26 cellular contexts compared by ENCODE assay signal in the genomic region with DNA sequence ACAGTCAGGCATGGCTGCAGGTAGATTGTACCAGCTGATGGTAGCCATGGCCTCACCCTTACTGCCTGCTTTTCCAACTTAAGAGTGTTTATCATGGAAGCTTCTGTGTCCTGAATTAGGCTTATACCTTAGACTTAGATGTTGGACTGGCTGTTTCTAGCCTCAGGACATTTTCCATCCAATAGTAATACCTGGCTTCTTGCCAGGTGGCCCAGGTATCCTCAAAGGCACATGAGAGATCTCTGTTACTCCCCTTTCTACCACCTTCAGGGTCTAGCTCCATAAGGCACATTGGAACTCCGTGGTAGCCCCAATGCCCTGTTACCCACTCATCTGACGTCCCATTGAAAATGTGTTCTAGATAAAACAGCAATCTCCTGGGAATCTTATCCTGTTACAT.
"Had no signal": no experiment of that assay in that cellular context is flagged by ENCODE, and none has a peak within 500 bp of the region (broad histone marks: within the 10 kb centered on the region; RNA-seq: fewer than 3 reads in every experiment).

No MANE protein-coding gene starts in this region.

- H3K4me3 ChIP-seq: dorsolateral prefrontal cortex, gastroesophageal sphincter, heart left ventricle, hepatocyte, left lung, prostate gland, right atrium auricular region, sigmoid colon, testis, tibial artery had no signal

- H3K27me3 ChIP-seq: dorsolateral prefrontal cortex, foreskin keratinocyte, gastroesophageal sphincter, heart left ventricle, hepatocyte, left lung, right atrium auricular region, sigmoid colon, testis, tibial artery had no signal

- H3K4me1 ChIP-seq: prostate gland had no signal

- H3K27ac Mint-ChIP-seq: naive thymus-derived CD4-positive, alpha-beta T cell; nephron; stimulated activated memory B cell treated with anti-CD40 and anti-IgM and Interleukin-4, amounts not matched to agents 10 μg/mL and 1 μg/mL and 100 μg/mL, for 72 hours; type B pancreatic cell had no signal

- H2AFZ ChIP-seq: hepatocyte had no signal

- H3K36me3 ChIP-seq: gastroesophageal sphincter, heart left ventricle, left lung, prostate gland, right atrium auricular region, sigmoid colon, tibial artery had no signal

- H3K36me3 Mint-ChIP-seq: naive thymus-derived CD4-positive, alpha-beta T cell; stimulated activated memory B cell treated with anti-CD40 and anti-IgM and Interleukin-4, amounts not matched to agents 10 μg/mL and 1 μg/mL and 100 μg/mL, for 72 hours; type B pancreatic cell had no signal

- FAIRE-seq: colon had no signal

- H3K4me1 Mint-ChIP-seq: naive thymus-derived CD4-positive, alpha-beta T cell; stimulated activated memory B cell treated with anti-CD40 and anti-IgM and Interleukin-4, amounts not matched to agents 10 μg/mL and 1 μg/mL and 100 μg/mL, for 72 hours had no signal

- H3K27ac ChIP-seq: dorsolateral prefrontal cortex, epithelial cell of prostate, foreskin keratinocyte, gastroesophageal sphincter, heart left ventricle, hepatocyte, left lung, prostate gland, right atrium auricular region, sigmoid colon, testis, tibial artery had no signal

- DNase-seq: dorsolateral prefrontal cortex; effector CD4-positive, alpha-beta T cell; foreskin keratinocyte; heart left ventricle; left cardiac atrium; left lung; mesendoderm; midbrain; naive thymus-derived CD4-positive, alpha-beta T cell; nucleus accumbens; sigmoid colon; stimulated activated CD4-positive, alpha-beta T cell treated with anti-CD3 and anti-CD28 coated beads, Interleukin-2, amount 100 ng/mL, for 24 hours; stimulated activated CD4-positive, alpha-beta T cell treated with anti-CD3 and anti-CD28 coated beads, Interleukin-4, amount 100 ng/mL, for 24 hours; stimulated activated naive CD8-positive, alpha-beta T cell treated with anti-CD3 and anti-CD28 coated beads, Interleukin-15, Interleukin-2, amounts not matched to agents 100 U/mL and 50 U/mL, for 24 hours; testis; tibial artery had no signal

- H3K9me3 ChIP-seq: gastroesophageal sphincter, left lung, prostate gland, right atrium auricular region, sigmoid colon, testis, tibial artery had no signal

- H3K79me2 ChIP-seq: hepatocyte had no signal

- H3K4me3 Mint-ChIP-seq: naive thymus-derived CD4-positive, alpha-beta T cell; nephron; stimulated activated memory B cell treated with anti-CD40 and anti-IgM and Interleukin-4, amounts not matched to agents 10 μg/mL and 1 μg/mL and 100 μg/mL, for 72 hours; type B pancreatic cell had no signal

- H3K4me2 ChIP-seq: hepatocyte had no signal

- ATAC-seq: esophagus mucosa; foreskin keratinocyte; gastroesophageal sphincter; heart left ventricle; left cardiac atrium; left lung; naive thymus-derived CD4-positive, alpha-beta T cell; stimulated activated memory B cell treated with anti-CD40 and anti-IgM and Interleukin-4, amounts not matched to agents 10 μg/mL and 1 μg/mL and 100 μg/mL, for 72 hours; stimulated activated naive CD8-positive, alpha-beta T cell treated with anti-CD3 and anti-CD28 coated beads, Interleukin-15, Interleukin-2, amounts not matched to agents 100 U/mL and 50 U/mL, for 24 hours had no signal

- H3K27me3 Mint-ChIP-seq: naive thymus-derived CD4-positive, alpha-beta T cell; stimulated activated memory B cell treated with anti-CD40 and anti-IgM and Interleukin-4, amounts not matched to agents 10 μg/mL and 1 μg/mL and 100 μg/mL, for 72 hours; type B pancreatic cell had no signal
